In the genomic region with DNA sequence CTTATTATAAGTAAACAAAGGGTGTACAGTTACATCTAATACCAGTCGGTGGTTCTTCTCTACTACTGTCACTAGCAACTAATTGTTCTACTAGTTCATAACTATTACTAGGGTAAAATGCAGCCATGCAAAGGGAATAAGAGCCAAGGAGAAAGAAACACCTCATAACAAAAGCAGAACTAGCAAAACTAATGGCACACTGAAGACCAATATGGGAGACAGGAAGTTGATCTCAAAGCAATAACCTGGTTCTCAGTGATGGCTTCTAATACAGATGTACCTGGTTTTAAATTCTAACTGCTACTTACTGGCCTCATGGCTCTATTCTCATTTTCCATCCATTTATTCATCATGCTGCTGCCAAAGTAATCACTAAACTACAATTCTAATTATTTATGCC, we compare ENCODE assay signal across 19 cellular contexts.
DNase-seq lines count a peak whose midpoint lies in the region; ATAC-seq, FAIRE-seq and TF ChIP-seq lines count a peak whose summit lies in the region.
"Had no signal": no experiment of that assay in that cellular context is flagged by ENCODE, and none has a peak within 500 bp of the region (broad histone marks: within the 10 kb centered on the region; RNA-seq: fewer than 3 reads in every experiment).

No MANE protein-coding gene starts in this region.

- no peaks in the 10 kb centered on the region; a peak in 1 of 7 replicates for H3K27me3 ChIP-seq in H1 (replicated peaks in 1 of 4; ENCODE audit: control insufficient read depth in 3 of 4, extremely low read depth in 1 of 4, insufficient read depth in 3 of 4, low read length in 3 of 4)
- H3K27me3 ChIP-seq: BLaER1 treated with 17β-estradiol and CSF1 and Interleukin-3, amounts not matched to agents 10 nM and 100 nM had no signal

- no peak overlapping the region for H4K8ac ChIP-seq in H1 (ENCODE audit: extremely low read depth, insufficient read depth, low read length)

- H2BK20ac ChIP-seq in H1 (ENCODE audit: low read length) = no peak overlapping the region

- no peaks in the 10 kb centered on the region for H3K36me3 ChIP-seq in H1 (ENCODE audit: control insufficient read depth in 2 of 4, insufficient read depth in 4 of 4, low read length in 3 of 4)
- H3K36me3 ChIP-seq: BLaER1 treated with 17β-estradiol and CSF1 and Interleukin-3, amounts not matched to agents 10 nM and 100 nM had no signal

- H3K4me1 ChIP-seq in H1 (replicated peaks in 1 of 4; ENCODE audit: control insufficient read depth in 3 of 4, insufficient read depth in 4 of 4, low read length in 3 of 4) = no peaks in the 10 kb centered on the region; a peak in 1 of 7 replicates
- H3K4me1 ChIP-seq: BLaER1 treated with 17β-estradiol and CSF1 and Interleukin-3, amounts not matched to agents 10 nM and 100 nM had no signal

- no peak overlapping the region for H3K4me2 ChIP-seq in H1 (ENCODE audit: insufficient read depth in 1 of 2, low read depth in 2 of 2, low read length in 2 of 2)
- H3K4me2 ChIP-seq: BLaER1 treated with 17β-estradiol and CSF1 and Interleukin-3, amounts not matched to agents 10 nM and 100 nM had no signal

- H2AK5ac ChIP-seq in H1 (ENCODE audit: low read depth, low read length) = no peak overlapping the region

- no peaks in the 10 kb centered on the region for H3K23me2 ChIP-seq in H1 (ENCODE audit: low read depth, low read length)

- H2BK120ac ChIP-seq in H1 (replicated peaks; ENCODE audit: low read depth, low read length) = no peak overlapping the region

- no peak overlapping the region for H4K5ac ChIP-seq in H1 (ENCODE audit: insufficient read length, low read depth, low read length)

- no peak overlapping the region for H3K4ac ChIP-seq in H1 (replicated peaks; ENCODE audit: insufficient read length, low read depth, low read length)

- TF ChIP-seq RAD21 in H1 (IDR thresholded peaks at IDR 0.05 in 1 of 2, conservative IDR thresholded peaks at IDR 0.05 in 1 of 2; ENCODE audit: low read depth in 2 of 2, low read length in 2 of 2) = no peak

- no peaks in the 10 kb centered on the region for H3K9me3 ChIP-seq in H1 (ENCODE audit: insufficient read depth in 2 of 2, low read depth in 1 of 2, low read length in 1 of 2)
- H3K9me3 ChIP-seq: BLaER1 treated with 17β-estradiol and CSF1 and Interleukin-3, amounts not matched to agents 10 nM and 100 nM had no signal

- TF ChIP-seq CTCF in H1 (IDR thresholded peaks at IDR 0.05; ENCODE audit: control extremely low read depth in 1 of 3, insufficient read depth in 1 of 3, low read depth in 1 of 3, low read length in 3 of 3) = no peak

- no peak for FAIRE-seq in H1 (lab: Jason Lieb, UNC)
- FAIRE-seq: GM18507, GM19239, H54 had no signal

- no peak overlapping the region for H2BK5ac ChIP-seq in H1 (ENCODE audit: low read depth, low read length)

- H4K91ac ChIP-seq in H1 (replicated peaks; ENCODE audit: insufficient read length, low read length) = no peak overlapping the region

- CTCF ChIA-PET in H1 (lab: Charles Lee; ENCODE audit: partially characterized antibody) = interaction anchor here (1.4 kb wide), 1 partner anchor 35 kb away, joined by 4 read pairs; no protein-coding TSS in a partner anchor

- H3K79me2 ChIP-seq in H1 (ENCODE audit: control insufficient read depth in 1 of 2, insufficient read depth in 2 of 2, low read length in 2 of 2) = no peaks in the 10 kb centered on the region

- no peak overlapping the region for H3K23ac ChIP-seq in H1 (ENCODE audit: insufficient read length)

- no peaks in the 10 kb centered on the region for H3K79me1 ChIP-seq in H1 (ENCODE audit: low read depth, low read length)

- no peak overlapping the region for H2AFZ ChIP-seq in H1 (ENCODE audit: low read length)

- H3K27ac ChIP-seq in H1 (ENCODE audit: low read depth, low read length) (no peak overlapping the region), substantia nigra (ENCODE audit: low read depth, low read length, poor library complexity, severe bottlenecking) (no peak overlapping the region)
- H3K27ac ChIP-seq: BLaER1 treated with 17β-estradiol and CSF1 and Interleukin-3, amounts not matched to agents 10 nM and 100 nM had no signal

- H2BK15ac ChIP-seq in H1 (ENCODE audit: low read length) = no peak overlapping the region

- H3K56ac ChIP-seq in H1 (replicated peaks; ENCODE audit: insufficient read length, low read depth, low read length) = peak overlapping the region; percentile 21

- TF ChIP-seq POLR2A in H1 (IDR thresholded peaks at IDR 0.05; ENCODE audit: control extremely low read depth in 1 of 2, low read depth in 2 of 2, low read length in 2 of 2) = no peak; a peak in 1 of 3 replicates

- no peak for TF ChIP-seq EP300 in H1 (IDR thresholded peaks at IDR 0.05; ENCODE audit: borderline replicate concordance in 1 of 2, low read depth in 2 of 2, low read length in 2 of 2)

- no peak overlapping the region for H3K9ac ChIP-seq in H1 (replicated peaks in 1 of 4; ENCODE audit: extremely low read depth in 1 of 4, low read depth in 3 of 4, low read length in 3 of 4)
- H3K9ac ChIP-seq: BLaER1 treated with 17β-estradiol and CSF1 and Interleukin-3, amounts not matched to agents 10 nM and 100 nM had no signal

- H3K18ac ChIP-seq in H1 (ENCODE audit: extremely low read depth, low read length) = no peak overlapping the region

- ATAC-seq in GM18511 (IDR thresholded peaks at IDR 0.05; ENCODE audit: unreplicated experiment) (peak; percentile 64), HG02852 (IDR thresholded peaks at IDR 0.05; ENCODE audit: unreplicated experiment) (peak; percentile 67)
- ATAC-seq: HCT116 had no signal

- POLR2A ChIA-PET in H1 (lab: Charles Lee; ENCODE audit: partially characterized antibody) = interaction anchor here (0.9 to 7.6 kb wide), 4 partner anchors 8 to 65 kb away, joined by 3 to 43 read pairs (median 4); no protein-coding TSS in a partner anchor

- WGBS in H1 (ENCODE audit: extremely low coverage in 1 of 2, insufficient coverage in 1 of 2, insufficient read length in 1 of 2, insufficient replicate concordance in 2 of 2, low coverage in 1 of 2, low lambda C conversion rate in 2 of 2, missing lambda C conversion rate in 1 of 2), 2 experiments = 92% methylated on average over 1 of the region's 1 CpG; no CpG with 5 or more reads in 1 of the 2 experiments

- no peak overlapping the region for H2BK12ac ChIP-seq in H1 (ENCODE audit: low read depth, low read length)

- H3K4me3 ChIP-seq in H1 (ENCODE audit: extremely low read depth in 1 of 4, insufficient read depth in 2 of 4, low read depth in 3 of 4, low read length in 4 of 4) = no peak overlapping the region
- H3K4me3 ChIP-seq: BLaER1 treated with 17β-estradiol and CSF1 and Interleukin-3, amounts not matched to agents 10 nM and 100 nM had no signal

- no peaks in the 10 kb centered on the region for H4K20me1 ChIP-seq in H1 (replicated peaks in 1 of 2; ENCODE audit: control insufficient read depth in 1 of 2, insufficient read depth in 2 of 2, low read length in 2 of 2)
- H4K20me1 ChIP-seq: BLaER1 treated with 17β-estradiol and CSF1 and Interleukin-3, amounts not matched to agents 10 nM and 100 nM had no signal

- H3K14ac ChIP-seq in H1 (ENCODE audit: insufficient read length) = no peak overlapping the region

- DNase-seq in NCI-H2107 treated with DMSO at 0.1 percent for 48 hours (lab: John Stamatoyannopoulos, UW; ENCODE audit: unreplicated experiment) = peak; percentile 11
- no peak for DNase-seq in NCI-H2107 (lab: John Stamatoyannopoulos, UW)
- no peak for DNase-seq in H1 (ENCODE audit: low read depth in 1 of 2, low spot score in 2 of 2)
- DNase-seq in activated effector memory CD4-positive, alpha-beta T cell treated with anti-CD3 and anti-CD28 coated beads, Interleukin-2, amount 50 U/mL, for 16 hours = no peak
- no peak for DNase-seq in substantia nigra (lab: John Stamatoyannopoulos, UW)
- no peak for DNase-seq in activated CD4-positive, alpha-beta T cell treated with anti-CD3 and anti-CD28 coated beads for 4 hours
- DNase-seq: 8988T; ACHN; CD4-positive, CD25-positive, alpha-beta regulatory T cell; DMS53; GF-D8; IMR-90 had no signal

TF ChIP-seq in H1, 55 proteins besides CTCF, POLR2A, EP300 and RAD21:
- TF ChIP-seq NANOG (IDR thresholded peaks at IDR 0.05; ENCODE audit: insufficient read depth, low read depth, low read length, poor library complexity, severe bottlenecking) (no peak), SIX5 (IDR thresholded peaks at IDR 0.05; ENCODE audit: low read depth, low read length) (no peak)
- TF ChIP-seq, protein P1, sequence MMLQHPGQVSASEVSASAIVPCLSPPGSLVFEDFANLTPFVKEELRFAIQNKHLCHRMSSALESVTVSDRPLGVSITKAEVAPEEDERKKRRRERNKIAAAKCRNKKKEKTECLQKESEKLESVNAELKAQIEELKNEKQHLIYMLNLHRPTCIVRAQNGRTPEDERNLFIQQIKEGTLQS (IDR thresholded peaks at IDR 0.05; ENCODE audit: insufficient read depth, low read depth, low read length) = no peak
